ENCODE assay signal across 1 cellular context in genomic region chr13:84867246-84867645, GRCh38.
TF ChIP-seq lines count a peak whose summit lies in the region.

No MANE protein-coding gene starts in this region.

TF ChIP-seq in GM23338, 12 proteins besides CTCF, POLR2A, EP300 and RAD21 (continued from another document):
- TF ChIP-seq ZNF462 (CRISPR knock-in tag; IDR thresholded peaks at IDR 0.05): no peak
- TF ChIP-seq NANOG (IDR thresholded peaks at IDR 0.05; ENCODE audit: borderline replicate concordance): no peak
- TF ChIP-seq CREB1 (CRISPR knock-in tag; IDR thresholded peaks at IDR 0.05; ENCODE audit: low read depth): no peak
- no peak for TF ChIP-seq STAT1 (IDR thresholded peaks at IDR 0.05; ENCODE audit: unreplicated experiment)
- TF ChIP-seq EZH2phosphoT487 (IDR thresholded peaks at IDR 0.05; ENCODE audit: unreplicated experiment): no peak
- no peak for TF ChIP-seq POLR2AphosphoS5 (IDR thresholded peaks at IDR 0.05; ENCODE audit: low read depth)
- TF ChIP-seq ZNF114 (CRISPR knock-in tag; IDR thresholded peaks at IDR 0.05): no peak
- TF ChIP-seq JUNB (IDR thresholded peaks at IDR 0.05; ENCODE audit: unreplicated experiment): no peak
- no peak for TF ChIP-seq ETS1 (IDR thresholded peaks at IDR 0.05)
TF ChIP-seq in GM23338: peak in this region for 0.
